9 cellular contexts compared by ENCODE assay signal in genomic region chr11:45252134-45252856, GRCh38. TPM values are rescaled to one million over a fixed set of nuclear protein-coding genes. Genes with fewer than 3 reads are reported as not detected.
A peak's percentile ranks its signal among the peaks of the same experiment; 100 is the strongest.
DNase-seq lines count a peak whose midpoint lies in the region; ATAC-seq, FAIRE-seq and TF ChIP-seq lines count a peak whose summit lies in the region.
"Had no signal": no experiment of that assay in that cellular context is flagged by ENCODE, and none has a peak within 500 bp of the region (broad histone marks: within the 10 kb centered on the region; RNA-seq: fewer than 3 reads in every experiment).

No MANE protein-coding gene starts in this region.

- no peak overlapping the region for H3K4me3 Mint-ChIP-seq in activated B cell treated with CpG ODN at 0.5 μM for 24 hours
- H3K4me3 Mint-ChIP-seq: CD4-positive, alpha-beta memory T cell had no signal

- peaks cover 26% of the 10 kb centered on the region for H3K27me3 Mint-ChIP-seq in activated B cell treated with CpG ODN at 0.5 μM for 24 hours

- H3K9me3 Mint-ChIP-seq in activated B cell treated with CpG ODN at 0.5 μM for 24 hours = no peaks in the 10 kb centered on the region

- intact Hi-C loops in activated B cell treated with CpG ODN at 0.5 μM for 24 hours (cut with micrococcal nuclease) = loop anchor here (2.0 kb wide), 1 partner anchor 141 kb away; no protein-coding TSS in a partner anchor

- no peaks in the 10 kb centered on the region for H3K36me3 Mint-ChIP-seq in activated B cell treated with CpG ODN at 0.5 μM for 24 hours (ENCODE audit: low read depth)
- H3K36me3 Mint-ChIP-seq: CD4-positive, alpha-beta memory T cell had no signal

- H3K27ac ChIP-seq in small intestine (ENCODE audit: low read depth in 1 of 2, low read length in 1 of 2) = no peak overlapping the region

- no peak for FAIRE-seq in small intestine (lab: Jason Lieb, UNC)

- DNase-seq in NCI-H2029 (lab: John Stamatoyannopoulos, UW) (peak; percentile 17), NCI-H2029 treated with DMSO at 0.1 percent for 48 hours (lab: John Stamatoyannopoulos, UW) (no peak), HuH-7.5 (ENCODE audit: low spot score) (peak; percentile 59), activated B cell treated with CpG ODN at 0.5 μM for 24 hours (peak; percentile 22), germinal center (ENCODE audit: low spot score) (peak; percentile 65), small intestine (peak; percentile 80)

- POLR2A ChIA-PET in activated B cell treated with CpG ODN at 0.5 μM for 24 hours (lab: Charles Lee) = no interaction called here

- no peaks in the 10 kb centered on the region for H3K36me3 ChIP-seq in small intestine (ENCODE audit: control insufficient read depth in 2 of 2, insufficient read depth in 2 of 2, low read length in 2 of 2)

- H3K9me3 ChIP-seq in small intestine (ENCODE audit: control insufficient read depth, low read depth) = no peaks in the 10 kb centered on the region

- H3K27me3 ChIP-seq in small intestine (ENCODE audit: control insufficient read depth in 2 of 2, insufficient read depth in 2 of 2, low read length in 2 of 2) = no peaks in the 10 kb centered on the region

- CTCF ChIA-PET in activated B cell treated with CpG ODN at 0.5 μM for 24 hours (lab: Charles Lee) = interaction anchor here (0.8 kb wide), 1 partner anchor 141 kb away, joined by 3 read pairs; no protein-coding TSS in a partner anchor

- H3K4me3 ChIP-seq in small intestine (ENCODE audit: low read depth in 1 of 2, low read length in 2 of 2) = no peak overlapping the region

- no peak overlapping the region for H3K27ac Mint-ChIP-seq in activated B cell treated with CpG ODN at 0.5 μM for 24 hours
- H3K27ac Mint-ChIP-seq: CD4-positive, alpha-beta memory T cell had no signal

- H3K4me1 ChIP-seq in small intestine (ENCODE audit: control insufficient read depth in 2 of 2, insufficient read depth in 1 of 2, low read depth in 1 of 2, low read length in 1 of 2) = peaks cover 0 to 3% of the 10 kb centered on the region in 2 donors

- WGBS in small intestine, 3 donors = 26 to 51% (median 36%) methylated on average over 22 of the region's 22 CpGs

- H3K4me1 Mint-ChIP-seq in activated B cell treated with CpG ODN at 0.5 μM for 24 hours = no peaks in the 10 kb centered on the region

- ATAC-seq in activated B cell treated with CpG ODN at 0.5 μM for 24 hours (ENCODE audit: low read depth) (peak; percentile 37), HG03175 (IDR thresholded peaks at IDR 0.05; ENCODE audit: unreplicated experiment) (no peak), HG02588 (IDR thresholded peaks at IDR 0.05; ENCODE audit: unreplicated experiment) (no peak)

- TF ChIP-seq CTCF in activated B cell treated with CpG ODN at 0.5 μM for 24 hours (IDR thresholded peaks at IDR 0.05) = no peak

RNA-seq across cellular contexts. Expression of gene SYT13, which starts 33.8 kb away (rescaled TPM):
- total RNA-seq in activated B cell treated with CpG ODN at 0.5 μM for 24 hours = not detected in 2 replicates
- 10 to 100 TPM in 1 of 3 donors, 1 to 10 TPM in 2; 2.0 to 22.5 (median 2.2) TPM for polyA plus RNA-seq in small intestine
- total RNA-seq: CD4-positive, alpha-beta memory T cell had no signal
- polyA plus RNA-seq: CD4-positive, alpha-beta memory T cell had no signal
